Comparison of ENCODE assay signal across 17 cellular contexts in genomic region chr1:39965051-39965450, GRCh38.
"Had no signal": no experiment of that assay in that cellular context is flagged by ENCODE, and none has a peak within 500 bp of the region (broad histone marks: within the 10 kb centered on the region; RNA-seq: fewer than 3 reads in every experiment).

No MANE protein-coding gene starts in this region.

- H3K9me3 Mint-ChIP-seq: naive thymus-derived CD8-positive, alpha-beta T cell had no signal

- H3K4me3 ChIP-seq: heart left ventricle, mucosa of descending colon, pancreas, prostate gland had no signal

- H3K9me3 ChIP-seq: heart left ventricle, mucosa of descending colon, pancreas, prostate gland had no signal

- ATAC-seq: esophagus mucosa; left lobe of liver; mucosa of descending colon; naive thymus-derived CD8-positive, alpha-beta T cell; pancreas; sciatic nerve had no signal

- H3K4me3 Mint-ChIP-seq: naive thymus-derived CD8-positive, alpha-beta T cell had no signal

- H3K4me1 ChIP-seq: pancreas, prostate gland had no signal

- H3K27me3 ChIP-seq: heart left ventricle, pancreas had no signal

- H3K27ac ChIP-seq: heart left ventricle, pancreas, prostate gland had no signal

- H3K27me3 Mint-ChIP-seq: naive thymus-derived CD8-positive, alpha-beta T cell had no signal

- H3K36me3 Mint-ChIP-seq: naive thymus-derived CD8-positive, alpha-beta T cell had no signal

- H3K36me3 ChIP-seq: heart left ventricle, pancreas, prostate gland had no signal

- DNase-seq: cortex of kidney; effector memory CD4-positive, alpha-beta T cell; heart left ventricle; hippocampal formation; kidney glomerular epithelial cell; mucosa of descending colon; naive thymus-derived CD8-positive, alpha-beta T cell; occipital lobe; pancreas; stimulated activated CD4-positive, alpha-beta T cell treated with anti-CD3 and anti-CD28 coated beads, Interleukin-2, amount 100 ng/mL, for 24 hours; stimulated activated CD4-positive, alpha-beta T cell treated with anti-CD3 and anti-CD28 coated beads, Interleukin-4, amount 100 ng/mL, for 4 hours; stimulated activated naive CD4-positive, alpha-beta T cell treated with Interleukin-2 at 50 U/mL for 16 hours; trophoblast cell had no signal
